In the genomic region with DNA sequence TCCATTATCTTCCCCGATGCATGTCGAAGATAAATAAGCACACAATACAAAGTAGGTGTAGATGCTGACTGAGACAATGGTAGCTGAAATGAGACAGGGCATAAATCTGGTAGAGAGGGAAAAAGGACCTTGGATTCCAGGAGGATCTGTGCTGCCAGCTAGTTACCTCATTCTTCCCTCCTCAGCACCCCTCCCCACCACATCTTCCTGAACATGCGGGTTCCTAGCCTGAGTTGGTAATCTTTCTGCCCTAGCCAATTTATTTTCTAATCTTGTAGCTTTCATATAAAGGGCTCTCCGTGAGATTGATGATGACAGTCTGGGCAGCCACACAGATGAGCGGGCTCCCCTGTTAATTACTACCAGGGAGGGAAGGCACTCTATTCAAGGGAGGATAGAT, we compare ENCODE assay signal across 30 cellular contexts. TPM values are rescaled to one million over a fixed set of nuclear protein-coding genes. Genes with fewer than 3 reads are reported as not detected.
DNase-seq lines count a peak whose midpoint lies in the region; ATAC-seq and TF ChIP-seq lines count a peak whose summit lies in the region.
"Had no signal": no experiment of that assay in that cellular context is flagged by ENCODE, and none has a peak within 500 bp of the region (broad histone marks: within the 10 kb centered on the region; RNA-seq: fewer than 3 reads in every experiment).

No MANE protein-coding gene starts in this region.

- no peaks in the 10 kb centered on the region for H3K9me3 ChIP-seq in osteoblast (ENCODE audit: low read depth, low read length)
- H3K9me3 ChIP-seq: testis had no signal

- no peak overlapping the region for H2AFZ ChIP-seq in osteoblast (ENCODE audit: low read length)
- H2AFZ ChIP-seq: GM23338 had no signal

- H3K27ac ChIP-seq in osteoblast (ENCODE audit: low read depth, low read length): no peak overlapping the region
- H3K27ac ChIP-seq: breast epithelium, gastrocnemius medialis, testis had no signal

- H3K4me3 Mint-ChIP-seq in nephron progenitor cell: no peak overlapping the region
- H3K4me3 Mint-ChIP-seq: B cell; CD4-positive, alpha-beta memory T cell; GM23338; nephron; stimulated activated naive CD8-positive, alpha-beta T cell treated with anti-CD3 and anti-CD28 coated beads, Interleukin-15, Interleukin-2, amounts not matched to agents 100 ng/mL and 50 ng/mL, for 24 hours had no signal

- peaks cover 92% of the 10 kb centered on the region for H3K79me2 ChIP-seq in osteoblast (ENCODE audit: insufficient read depth, low read length)

- no peaks in the 10 kb centered on the region for H3K27me3 ChIP-seq in osteoblast (ENCODE audit: insufficient read depth, low read length)
- H3K27me3 ChIP-seq: breast epithelium, gastrocnemius medialis, testis had no signal

- H3K4me2 ChIP-seq in osteoblast (ENCODE audit: insufficient read depth, low read length): no peak overlapping the region
- H3K4me2 ChIP-seq: GM23338 had no signal

- peaks cover 48% of the 10 kb centered on the region for H3K9me3 Mint-ChIP-seq in nephron progenitor cell

- peaks cover 47% of the 10 kb centered on the region for H4K20me1 ChIP-seq in osteoblast (ENCODE audit: insufficient read depth, low read length)

- ATAC-seq in left ventricle myocardium superior: peak; percentile 38
- ATAC-seq in Right ventricle myocardium inferior: no peak
- ATAC-seq: activated CD4-positive, CD25-positive, alpha-beta regulatory T cell treated with anti-CD3 and anti-CD28 coated beads, Interleukin-2, amount 50 U/mL, for 24 hours; GM23338; PC-3 had no signal

- TF ChIP-seq CTCF in nephron progenitor cell (IDR thresholded peaks at IDR 0.05) (no peak), osteoblast (IDR thresholded peaks at IDR 0.05; ENCODE audit: extremely low read depth, low read depth, low read length) (no peak)

- peak overlapping the region; percentile 9 for H3K27ac Mint-ChIP-seq in nephron progenitor cell
- H3K27ac Mint-ChIP-seq: B cell; CD4-positive, alpha-beta memory T cell; GM23338; nephron; stimulated activated naive CD8-positive, alpha-beta T cell treated with anti-CD3 and anti-CD28 coated beads, Interleukin-15, Interleukin-2, amounts not matched to agents 100 ng/mL and 50 ng/mL, for 24 hours had no signal

- H3K4me3 ChIP-seq in osteoblast (ENCODE audit: insufficient read depth, low read length): no peak overlapping the region
- H3K4me3 ChIP-seq: breast epithelium, gastrocnemius medialis, GM23338, lung, testis had no signal

- peaks cover 17% of the 10 kb centered on the region for H3K4me1 Mint-ChIP-seq in nephron progenitor cell
- H3K4me1 Mint-ChIP-seq: B cell; CD4-positive, alpha-beta memory T cell had no signal

- H3K36me3 ChIP-seq in osteoblast (ENCODE audit: insufficient read depth, low read length): no peaks in the 10 kb centered on the region
- H3K36me3 ChIP-seq: breast epithelium, gastrocnemius medialis had no signal

- intact Hi-C loops in left ventricle myocardium superior (cut with micrococcal nuclease): no loop called here
- intact Hi-C loops in Right ventricle myocardium inferior (cut with DNase I): no loop called here

- DNase-seq in left ventricle myocardium superior (no peak), Right ventricle myocardium inferior (ENCODE audit: missing footprints) (no peak), amniotic epithelial cell (ENCODE audit: low read depth) (peak; percentile 63), nephron progenitor cell (no peak), amniotic stem cell (lab: John Stamatoyannopoulos, UW) (no peak), osteoblast (ENCODE audit: insufficient read length, low spot score, missing footprints) (no peak)
- DNase-seq in stimulated activated CD4-positive, alpha-beta T cell treated with anti-CD3 and anti-CD28 coated beads, Interleukin-15, amount 100 ng/mL, for 24 hours: no peak
- DNase-seq: ACHN; activated CD4-positive, alpha-beta T cell treated with anti-CD3 and anti-CD28 coated beads, Interleukin-2, amount 50 U/mL, for 4 hours; activated naive CD4-positive, alpha-beta T cell; amygdala; CD4-positive, alpha-beta memory T cell; EL; gastrocnemius medialis; KBM-7; NCI-H1105 treated with DMSO at 0.1 percent for 48 hours; NCI-H2081; PC-3; right cardiac atrium; stimulated activated CD4-positive, alpha-beta T cell treated with anti-CD3 and anti-CD28 coated beads, Interleukin-2, amount 100 ng/mL, for 24 hours; stimulated activated CD8-positive, alpha-beta memory T cell treated with anti-CD3 and anti-CD28 coated beads, Interleukin-4, amount 100 ng/mL, for 48 hours; T-helper 2 cell; testis had no signal

- H3K36me3 Mint-ChIP-seq in nephron progenitor cell (ENCODE audit: low read depth): peaks cover 58% of the 10 kb centered on the region

- no peaks in the 10 kb centered on the region for H3K27me3 Mint-ChIP-seq in nephron progenitor cell (ENCODE audit: low read depth, poor library complexity)

- H3K4me1 ChIP-seq in osteoblast (ENCODE audit: insufficient read depth, low read length): peaks cover 3% of the 10 kb centered on the region

RNA-seq across cellular contexts. Expression of gene ARHGEF11, which starts 20.2 kb away (rescaled TPM):
- total RNA-seq in left ventricle myocardium superior (28.8 TPM), Right ventricle myocardium inferior (29.3 TPM), osteoblast (45.4 and 50.3 TPM in 2 replicates)
